ENCODE assay signal across 10 cellular contexts in genomic region chr11:120186799-120187591, GRCh38. TPM values are rescaled to one million over a fixed set of nuclear protein-coding genes. Genes with fewer than 3 reads are reported as not detected.
DNase-seq lines count a peak whose midpoint lies in the region; ATAC-seq and TF ChIP-seq lines count a peak whose summit lies in the region.
"Had no signal": no experiment of that assay in that cellular context is flagged by ENCODE, and none has a peak within 500 bp of the region (broad histone marks: within the 10 kb centered on the region; RNA-seq: fewer than 3 reads in every experiment).

No MANE protein-coding gene starts in this region.

- intact Hi-C loops in posterior vena cava (cut with DNase I), result no loop called here

- no peak for TF ChIP-seq CTCF in epithelial cell of esophagus (IDR thresholded peaks at IDR 0.05; ENCODE audit: insufficient read depth, low read depth, low read length, missing control alignments)

- peak; percentile 40 for ATAC-seq in GM18858 (IDR thresholded peaks at IDR 0.05; ENCODE audit: unreplicated experiment)
- ATAC-seq in HG03060 (IDR thresholded peaks at IDR 0.05; ENCODE audit: low read depth, unreplicated experiment), result peak; percentile 43
- no peak for ATAC-seq in HG03159 (IDR thresholded peaks at IDR 0.05; ENCODE audit: unreplicated experiment)
- ATAC-seq: T-cell had no signal

- no peak overlapping the region for H3K4me3 ChIP-seq in epithelial cell of esophagus (ENCODE audit: low read length)

- peak; percentile 94 for DNase-seq in epithelial cell of esophagus (ENCODE audit: low read depth)
- DNase-seq in posterior vena cava (ENCODE audit: low spot score), result peak; percentile 60
- no peak for DNase-seq in GDM1 (lab: John Stamatoyannopoulos, UW)
- DNase-seq in central memory CD4-positive, alpha-beta T cell, result no peak
- DNase-seq in NCI-H146 treated with DMSO at 0.1 percent for 48 hours (lab: John Stamatoyannopoulos, UW; ENCODE audit: unreplicated experiment), result no peak
- DNase-seq: HCEC 1CT had no signal

RNA-seq across cellular contexts. Expression of gene OAF, which starts 23.8 kb away (rescaled TPM):
- total RNA-seq in posterior vena cava, result 10 to 100 TPM; 44.1 to 82.6 TPM

RNA-seq across cellular contexts. Expression of gene TRIM29, which starts 49.1 kb away (rescaled TPM):
- total RNA-seq in posterior vena cava, result 1 to 10 TPM; 8.5 to 8.7 TPM
- total RNA-seq: T-cell had no signal

RNA-seq across cellular contexts. Expression of gene POU2F3, which starts 52.9 kb away (rescaled TPM):
- under 1 TPM; 0.19 to 0.33 TPM for total RNA-seq in posterior vena cava
- total RNA-seq: T-cell had no signal

Comparison
In these comparisons a context has a peak if more than half of its experiments do, and no peak if none do; other contexts are left out.
1. DNase-seq: peak in epithelial cell of esophagus (single experiment) and posterior vena cava (single experiment); none in GDM1 (single experiment), central memory CD4-positive, alpha-beta T cell (single experiment) and NCI-H146 treated with DMSO at 0.1 percent for 48 hours (single experiment).